ENCODE assay signal across 9 cellular contexts in genomic region chr1:83500987-83501591, GRCh38.
DNase-seq lines count a peak whose midpoint lies in the region; ATAC-seq, FAIRE-seq and TF ChIP-seq lines count a peak whose summit lies in the region.
"Had no signal": no experiment of that assay in that cellular context is flagged by ENCODE, and none has a peak within 500 bp of the region (broad histone marks: within the 10 kb centered on the region; RNA-seq: fewer than 3 reads in every experiment).

No MANE protein-coding gene starts in this region.

- peaks cover 0 to 17% (median 11%) of the 10 kb centered on the region in 3 donors for H3K4me1 ChIP-seq in pancreas
- H3K4me1 ChIP-seq in transverse colon: no peaks in the 10 kb centered on the region

- no peak for TF ChIP-seq EP300 in transverse colon (IDR thresholded peaks at IDR 0.05; ENCODE audit: low read depth)

- peak overlapping the region; percentile 35 for H3K27ac Mint-ChIP-seq in activated CD4-positive, alpha-beta memory T cell treated with anti-CD3 and anti-CD28 coated beads for 36 hours
- no peak overlapping the region for H3K27ac Mint-ChIP-seq in activated CD4-positive, alpha-beta memory T cell treated with anti-CD3 and anti-CD28 coated beads, Interleukin-2, amount 10 ng/mL, durations not matched to agents 7 days and 5 days

- H3K4me3 ChIP-seq in pancreas (no peak overlapping the region), transverse colon (no peak overlapping the region)

- WGBS in pancreas, 2 donors: 13 to 20% methylated on average over 1 of the region's 1 CpG
- WGBS in transverse colon (ENCODE audit: low coverage in 1 of 2), 2 donors: 78 to 82% methylated on average over 1 of the region's 1 CpG

- H3K9me3 ChIP-seq in pancreas (no peaks in the 10 kb centered on the region), transverse colon (no peaks in the 10 kb centered on the region)

- CTCF ChIA-PET in activated CD4-positive, alpha-beta memory T cell treated with anti-CD3 and anti-CD28 coated beads for 36 hours (lab: Charles Lee): no interaction called here
- CTCF ChIA-PET in activated CD4-positive, alpha-beta memory T cell treated with anti-CD3 and anti-CD28 coated beads, Interleukin-2, amount 10 ng/mL, durations not matched to agents 7 days and 5 days (lab: Charles Lee): no interaction called here

- peaks cover 2% of the 10 kb centered on the region for H3K9me3 Mint-ChIP-seq in activated CD4-positive, alpha-beta memory T cell treated with anti-CD3 and anti-CD28 coated beads for 36 hours
- H3K9me3 Mint-ChIP-seq in activated CD4-positive, alpha-beta memory T cell treated with anti-CD3 and anti-CD28 coated beads, Interleukin-2, amount 10 ng/mL, durations not matched to agents 7 days and 5 days: peaks cover 13% of the 10 kb centered on the region

- H3K4me1 Mint-ChIP-seq in activated CD4-positive, alpha-beta memory T cell treated with anti-CD3 and anti-CD28 coated beads for 36 hours (ENCODE audit: low read depth): peaks cover 25% of the 10 kb centered on the region
- peaks cover 21% of the 10 kb centered on the region for H3K4me1 Mint-ChIP-seq in activated CD4-positive, alpha-beta memory T cell treated with anti-CD3 and anti-CD28 coated beads, Interleukin-2, amount 10 ng/mL, durations not matched to agents 7 days and 5 days

- FAIRE-seq in pancreas (lab: Jason Lieb, UNC): no peak

- intact Hi-C loops in activated CD4-positive, alpha-beta memory T cell treated with anti-CD3 and anti-CD28 coated beads for 36 hours (cut with micrococcal nuclease): loop anchor here (10.0 kb wide), 2 partner anchors 364 to 944 kb away; no protein-coding TSS in a partner anchor
- intact Hi-C loops in pancreas (cut with DNase I): no loop called here
- intact Hi-C loops in transverse colon (cut with DNase I; ENCODE audit: low total_unique reads): no loop called here

- in situ Hi-C loops in transverse colon (cut with MboI; ENCODE audit: low pct_ligation_motif_present in 1 of 4, low pct_unique_long_range_greater_than_20kb in 1 of 4, low sequenced_read_pairs in 3 of 4): no loop called here

- peaks cover 2% of the 10 kb centered on the region for H3K36me3 Mint-ChIP-seq in activated CD4-positive, alpha-beta memory T cell treated with anti-CD3 and anti-CD28 coated beads for 36 hours
- peaks cover 12% of the 10 kb centered on the region for H3K36me3 Mint-ChIP-seq in activated CD4-positive, alpha-beta memory T cell treated with anti-CD3 and anti-CD28 coated beads, Interleukin-2, amount 10 ng/mL, durations not matched to agents 7 days and 5 days (ENCODE audit: low read depth)

- H3K27me3 ChIP-seq in pancreas: no peaks in the 10 kb centered on the region
- H3K27me3 ChIP-seq in transverse colon: no peaks in the 10 kb centered on the region

- POLR2A ChIA-PET in activated CD4-positive, alpha-beta memory T cell treated with anti-CD3 and anti-CD28 coated beads for 36 hours (lab: Charles Lee): no interaction called here
- POLR2A ChIA-PET in activated CD4-positive, alpha-beta memory T cell treated with anti-CD3 and anti-CD28 coated beads, Interleukin-2, amount 10 ng/mL, durations not matched to agents 7 days and 5 days (lab: Charles Lee): no interaction called here

- H3K36me3 ChIP-seq in pancreas (no peaks in the 10 kb centered on the region), transverse colon (no peaks in the 10 kb centered on the region)

- DNase-seq in activated CD4-positive, alpha-beta memory T cell treated with anti-CD3 and anti-CD28 coated beads for 36 hours: no peak
- no peak for DNase-seq in activated CD4-positive, alpha-beta memory T cell treated with anti-CD3 and anti-CD28 coated beads, Interleukin-2, amount 10 ng/mL, durations not matched to agents 7 days and 5 days
- DNase-seq in pancreas: peak in 2 of 6 donors; percentile 13 to 21
- DNase-seq in transverse colon: no peak
- DNase-seq in UCSD-AML1 (lab: John Stamatoyannopoulos, UW; ENCODE audit: unreplicated experiment): no peak
- no peak for DNase-seq in C1 segment of cervical spinal cord (lab: John Stamatoyannopoulos, UW)
- DNase-seq: stimulated activated CD4-positive, alpha-beta T cell treated with anti-CD3 and anti-CD28 coated beads, Interleukin-2, amount 100 ng/mL, for 48 hours had no signal

- no peak for TF ChIP-seq POLR2A in transverse colon (IDR thresholded peaks at IDR 0.05)

- H3K27ac ChIP-seq in pancreas (peak overlapping the region in 1 of 4 donors; percentile 13), transverse colon (no peak overlapping the region)

- H3K27me3 Mint-ChIP-seq in activated CD4-positive, alpha-beta memory T cell treated with anti-CD3 and anti-CD28 coated beads for 36 hours: no peaks in the 10 kb centered on the region
- no peaks in the 10 kb centered on the region for H3K27me3 Mint-ChIP-seq in activated CD4-positive, alpha-beta memory T cell treated with anti-CD3 and anti-CD28 coated beads, Interleukin-2, amount 10 ng/mL, durations not matched to agents 7 days and 5 days

- TF ChIP-seq CTCF in pancreas (IDR thresholded peaks at IDR 0.05) (no peak), transverse colon (IDR thresholded peaks at IDR 0.05) (no peak)

- no peak overlapping the region for H3K4me3 Mint-ChIP-seq in activated CD4-positive, alpha-beta memory T cell treated with anti-CD3 and anti-CD28 coated beads for 36 hours
- no peak overlapping the region for H3K4me3 Mint-ChIP-seq in activated CD4-positive, alpha-beta memory T cell treated with anti-CD3 and anti-CD28 coated beads, Interleukin-2, amount 10 ng/mL, durations not matched to agents 7 days and 5 days

- peak; percentile 86 for ATAC-seq in GM21737 (IDR thresholded peaks at IDR 0.05; ENCODE audit: unreplicated experiment)
- ATAC-seq in HG03439 (IDR thresholded peaks at IDR 0.05; ENCODE audit: unreplicated experiment): peak; percentile 97
- ATAC-seq in pancreas: peak; percentile 85 to 98 (median 96)
